Comparison of ENCODE assay signal across 18 cellular contexts in the genomic region with DNA sequence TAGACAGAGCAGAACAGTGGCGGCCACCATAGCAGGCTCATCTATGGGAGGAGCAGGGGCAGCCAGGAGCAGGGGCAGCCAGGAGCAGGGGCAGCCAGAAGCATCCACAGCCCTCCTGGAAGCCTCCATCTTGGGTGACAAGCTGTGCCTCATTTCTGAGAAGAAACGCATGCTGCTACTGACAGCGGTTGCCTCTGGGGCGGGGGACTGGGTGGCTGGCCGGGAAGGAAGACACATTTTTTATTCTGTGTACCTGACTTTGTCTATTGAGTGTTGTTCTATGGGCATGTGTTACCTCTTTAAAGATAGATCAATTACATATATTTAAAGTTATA.
DNase-seq lines count a peak whose midpoint lies in the region; ATAC-seq, FAIRE-seq and TF ChIP-seq lines count a peak whose summit lies in the region.
"Had no signal": no experiment of that assay in that cellular context is flagged by ENCODE, and none has a peak within 500 bp of the region (broad histone marks: within the 10 kb centered on the region; RNA-seq: fewer than 3 reads in every experiment).

No MANE protein-coding gene starts in this region.

- intact Hi-C loops in OCI-LY7 (cut with micrococcal nuclease; ENCODE audit: unreplicated experiment): no loop called here
- intact Hi-C loops in kidney (cut with DNase I): no loop called here
- intact Hi-C loops in sciatic nerve (cut with DNase I): no loop called here
- intact Hi-C loops in left ventricle myocardium inferior (cut with micrococcal nuclease): no loop called here

- no peaks in the 10 kb centered on the region for H3K9me3 ChIP-seq in CD4-positive, CD25-positive, alpha-beta regulatory T cell (ENCODE audit: control insufficient read depth in 2 of 2, low read length in 2 of 2)
- H3K9me3 ChIP-seq in OCI-LY7 (ENCODE audit: low read length) (peaks cover 6% of the 10 kb centered on the region; the same call in 1 of the 2 replicates), kidney (ENCODE audit: control insufficient read depth in 1 of 2, low read length in 2 of 2) (no peaks in the 10 kb centered on the region), left ventricle myocardium inferior (replicated peaks) (no peaks in the 10 kb centered on the region)

- ATAC-seq in CD4-positive, CD25-positive, alpha-beta regulatory T cell (ENCODE audit: low read depth in 2 of 2): no peak
- ATAC-seq in sciatic nerve: peak; percentile 16
- ATAC-seq: activated T-cell treated with anti-CD3 and anti-CD28 coated beads, Interleukin-2, amount 50 U/mL, for 72 hours; foreskin keratinocyte; GM23338 had no signal

- TF ChIP-seq CTCF in OCI-LY7 (conservative IDR thresholded peaks at IDR 0.05; ENCODE audit: low read length): no peak
- TF ChIP-seq CTCF in kidney (IDR thresholded peaks at IDR 0.05; ENCODE audit: borderline replicate concordance, extremely low read depth, insufficient read depth): no peak
- no peak for TF ChIP-seq CTCF in left ventricle myocardium inferior (IDR thresholded peaks at IDR 0.05; ENCODE audit: borderline replicate concordance)

- peak overlapping the region in 1 of 4 donors; percentile 34 for H3K4me3 Mint-ChIP-seq in CD4-positive, CD25-positive, alpha-beta regulatory T cell
- H3K4me3 Mint-ChIP-seq: activated naive CD8-positive, alpha-beta T cell treated with anti-CD3 and anti-CD28 coated beads, Interleukin-2, amount 50 U/mL, for 24 hours; activated T-cell treated with anti-CD3 and anti-CD28 coated beads, Interleukin-2, amount 50 U/mL, for 72 hours; GM23338; neural crest cell had no signal

- no peaks in the 10 kb centered on the region for H3K27me3 ChIP-seq in CD4-positive, CD25-positive, alpha-beta regulatory T cell (ENCODE audit: control insufficient read depth, insufficient read depth, low read length)
- no peaks in the 10 kb centered on the region for H3K27me3 ChIP-seq in left ventricle myocardium inferior (ENCODE audit: low read depth)
- H3K27me3 ChIP-seq: SJCRH30 had no signal

- BruUV-seq in OCI-LY7 (replicated peaks; lab: Mats Ljungman, UMichigan): no TSS peak

- H3K9me2 ChIP-seq in OCI-LY7 (ENCODE audit: insufficient read depth, low read length): no peaks in the 10 kb centered on the region

- no peaks in the 10 kb centered on the region for H3K79me2 ChIP-seq in OCI-LY7 (ENCODE audit: insufficient read depth, low read depth, low read length)

- peak in 1 of 3 donors; percentile 42 for DNase-seq in CD4-positive, CD25-positive, alpha-beta regulatory T cell
- DNase-seq in OCI-LY7 (ENCODE audit: low spot score) (no peak), kidney (peak; percentile 51), sciatic nerve (ENCODE audit: low spot score) (peak; percentile 47), NCI-H524 (lab: John Stamatoyannopoulos, UW) (no peak), NCI-H146 treated with DMSO at 0.1 percent for 48 hours (lab: John Stamatoyannopoulos, UW; ENCODE audit: unreplicated experiment) (no peak), left ventricle myocardium inferior (no peak)
- DNase-seq: activated naive CD8-positive, alpha-beta T cell treated with anti-CD3 and anti-CD28 coated beads, Interleukin-2, amount 50 U/mL, for 24 hours; activated T-cell treated with anti-CD3 and anti-CD28 coated beads, Interleukin-2, amount 50 U/mL, for 72 hours; foreskin keratinocyte; mesenchymal stem cell; NCI-H1417; NCI-H526 treated with DMSO at 0.1 percent for 48 hours; stimulated activated CD4-positive, alpha-beta T cell treated with anti-CD3 and anti-CD28 coated beads, Interleukin-12 subunit alpha, Interleukin-12 subunit beta, amount 100 ng/mL, for 4 hours had no signal

- no peaks in the 10 kb centered on the region for H3K36me3 ChIP-seq in CD4-positive, CD25-positive, alpha-beta regulatory T cell (ENCODE audit: control insufficient read depth, insufficient read depth, low read length)
- H3K36me3 ChIP-seq in OCI-LY7 (ENCODE audit: insufficient read depth, low read length) (no peaks in the 10 kb centered on the region), kidney (ENCODE audit: control insufficient read depth in 1 of 2, insufficient read depth in 2 of 2, low read length in 2 of 2) (no peaks in the 10 kb centered on the region), left ventricle myocardium inferior (no peaks in the 10 kb centered on the region)
- H3K36me3 ChIP-seq: SJCRH30 had no signal

- H3K4me1 Mint-ChIP-seq in CD4-positive, CD25-positive, alpha-beta regulatory T cell: peaks cover 0 to 47% (median 21%) of the 10 kb centered on the region in 4 donors
- H3K4me1 Mint-ChIP-seq: GM23338, neural crest cell had no signal

- no peak for FAIRE-seq in kidney (lab: Jason Lieb, UNC)

- CTCF ChIA-PET in OCI-LY7 (lab: Charles Lee; ENCODE audit: unreplicated experiment): no interaction called here

- POLR2A ChIA-PET in OCI-LY7 (lab: Charles Lee): interaction anchor here (0.7 to 5.7 kb wide), 7 partner anchors 8 to 24 kb away, joined by 3 to 55 read pairs (median 5); no protein-coding TSS in a partner anchor

- no peaks in the 10 kb centered on the region for H4K20me1 ChIP-seq in OCI-LY7 (ENCODE audit: insufficient read depth, low read length)

- no peaks in the 10 kb centered on the region for H3K36me3 Mint-ChIP-seq in CD4-positive, CD25-positive, alpha-beta regulatory T cell

- peak overlapping the region; percentile 37; the same call in 1 of the 2 replicates for H2AFZ ChIP-seq in OCI-LY7 (ENCODE audit: low read length)

- H3K27ac ChIP-seq in CD4-positive, CD25-positive, alpha-beta regulatory T cell (ENCODE audit: insufficient read depth, low read length, poor library complexity, severe bottlenecking): no peak overlapping the region
- H3K27ac ChIP-seq in OCI-LY7 (ENCODE audit: low read depth, low read length, poor library complexity, severe bottlenecking): peak overlapping the region; percentile 26
- no peak overlapping the region for H3K27ac ChIP-seq in kidney (ENCODE audit: low read depth in 2 of 2, low read length in 2 of 2)
- no peak overlapping the region for H3K27ac ChIP-seq in left ventricle myocardium inferior (replicated peaks)
- H3K27ac ChIP-seq: epithelial cell of prostate, foreskin keratinocyte, SJCRH30 had no signal

- peak overlapping the region; percentile 61 for H3K4me2 ChIP-seq in OCI-LY7 (ENCODE audit: low read length)
- H3K4me2 ChIP-seq: GM23338 had no signal

- H3K9me3 Mint-ChIP-seq in CD4-positive, CD25-positive, alpha-beta regulatory T cell: no peaks in the 10 kb centered on the region
- H3K9me3 Mint-ChIP-seq: activated naive CD8-positive, alpha-beta T cell treated with anti-CD3 and anti-CD28 coated beads, Interleukin-2, amount 50 U/mL, for 24 hours; activated T-cell treated with anti-CD3 and anti-CD28 coated beads, Interleukin-2, amount 50 U/mL, for 72 hours; GM23338; neural crest cell had no signal

- H3K4me3 ChIP-seq in CD4-positive, CD25-positive, alpha-beta regulatory T cell (ENCODE audit: low read depth, low read length): no peak overlapping the region
- H3K4me3 ChIP-seq in OCI-LY7 (ENCODE audit: low read depth, low read length, poor library complexity, severe bottlenecking): no peak overlapping the region
- no peak overlapping the region for H3K4me3 ChIP-seq in kidney (ENCODE audit: low read length in 2 of 2)
- H3K4me3 ChIP-seq in left ventricle myocardium inferior: no peak overlapping the region
- H3K4me3 ChIP-seq: GM23338, SJCRH30 had no signal

- no peak overlapping the region for H3K9ac ChIP-seq in kidney (ENCODE audit: low read length in 2 of 2)

- H3K27me3 Mint-ChIP-seq in CD4-positive, CD25-positive, alpha-beta regulatory T cell: peaks cover 22% of the 10 kb centered on the region
- H3K27me3 Mint-ChIP-seq: activated naive CD8-positive, alpha-beta T cell treated with anti-CD3 and anti-CD28 coated beads, Interleukin-2, amount 50 U/mL, for 24 hours had no signal

- peaks cover 15% of the 10 kb centered on the region for H3K4me1 ChIP-seq in CD4-positive, CD25-positive, alpha-beta regulatory T cell (ENCODE audit: control insufficient read depth, insufficient read depth, low read length, poor library complexity, severe bottlenecking)
- H3K4me1 ChIP-seq in OCI-LY7 (ENCODE audit: insufficient read depth, low read length, poor library complexity, severe bottlenecking) (peaks cover 40% of the 10 kb centered on the region), kidney (ENCODE audit: control insufficient read depth in 1 of 2, insufficient read depth in 1 of 2, low read depth in 1 of 2, low read length in 2 of 2) (no peaks in the 10 kb centered on the region), left ventricle myocardium inferior (peaks cover 6% of the 10 kb centered on the region)
- H3K4me1 ChIP-seq: foreskin keratinocyte had no signal

- peak overlapping the region in 2 of 3 donors; percentile 75 to 87 for H3K27ac Mint-ChIP-seq in CD4-positive, CD25-positive, alpha-beta regulatory T cell
- H3K27ac Mint-ChIP-seq: activated naive CD8-positive, alpha-beta T cell treated with anti-CD3 and anti-CD28 coated beads, Interleukin-2, amount 50 U/mL, for 24 hours; activated T-cell treated with anti-CD3 and anti-CD28 coated beads, Interleukin-2, amount 50 U/mL, for 72 hours; GM23338 had no signal

Comparison
In these comparisons a context has a peak if more than half of its experiments do, and no peak if none do; other contexts are left out.
1. DNase-seq: peak in kidney (single experiment) and sciatic nerve (single experiment); none in OCI-LY7 (single experiment), NCI-H524 (0 of 2), NCI-H146 treated with DMSO at 0.1 percent for 48 hours (single experiment) and left ventricle myocardium inferior (single experiment).